Comparison of ENCODE assay signal across 19 cellular contexts in the genomic region with DNA sequence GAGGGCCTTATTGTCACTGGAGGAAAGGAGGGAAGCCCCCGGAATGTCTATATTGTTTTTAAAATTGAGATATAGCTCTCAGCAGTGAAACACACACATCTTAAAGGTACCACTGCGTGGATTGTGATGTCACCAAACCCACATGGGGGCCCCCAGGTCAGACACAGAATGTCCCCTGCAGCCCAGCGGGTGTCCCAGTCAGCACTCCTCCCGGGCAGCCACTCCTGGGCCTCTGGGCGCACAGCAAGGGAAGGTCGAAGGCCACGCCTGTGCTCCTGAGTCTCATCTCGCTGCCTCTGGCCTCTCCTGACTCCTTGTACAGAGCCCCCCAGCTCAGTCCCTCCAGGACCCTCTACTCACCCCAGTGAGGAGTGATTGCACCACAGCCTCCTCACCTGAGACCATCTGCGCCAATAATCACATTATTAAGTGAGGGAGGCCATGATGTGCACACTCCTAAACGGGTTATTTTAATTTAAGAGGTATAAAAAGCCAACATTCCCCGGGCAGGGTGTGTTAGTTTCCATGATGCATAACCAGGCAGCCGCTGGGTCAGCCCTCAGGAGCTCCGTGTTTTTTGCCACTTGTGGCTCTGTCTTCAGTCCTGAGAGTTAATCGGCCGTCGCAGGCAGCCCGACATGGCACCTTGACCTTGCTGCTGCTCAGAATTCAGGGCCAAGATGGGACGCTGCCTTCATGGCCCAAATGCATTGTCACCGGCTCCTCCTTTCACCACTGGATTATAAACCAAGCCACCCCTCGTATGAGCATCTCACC.
"Had no signal": no experiment of that assay in that cellular context is flagged by ENCODE, and none has a peak within 500 bp of the region (broad histone marks: within the 10 kb centered on the region; RNA-seq: fewer than 3 reads in every experiment).

No MANE protein-coding gene starts in this region.

- DNase-seq: activated CD4-positive, alpha-beta T cell treated with anti-CD3 and anti-CD28 coated beads, Interleukin-2, amount 10 ng/mL, durations not matched to agents 7 days and 5 days; activated CD8-positive, alpha-beta memory T cell treated with anti-CD3 and anti-CD28 coated beads, Interleukin-2, amount 10 ng/mL, durations not matched to agents 7 days and 5 days; activated CD8-positive, alpha-beta T cell treated with anti-CD3 and anti-CD28 coated beads for 36 hours; activated gamma-delta T cell treated with Interleukin-2 at 50 U/mL for 16 hours; activated T-cell treated with anti-CD3 and anti-CD28 coated beads for 4 hours; amniotic stem cell; dermis blood vessel endothelial cell; effector memory CD4-positive, alpha-beta T cell; foreskin keratinocyte; immature natural killer cell; left ventricle myocardium superior; SK-N-SH; stimulated activated CD4-positive, alpha-beta T cell treated with anti-CD3 and anti-CD28 coated beads, Interleukin-4, amount 100 ng/mL, for 4 hours; stimulated activated naive CD8-positive, alpha-beta T cell treated with anti-CD3 and anti-CD28 coated beads, Interleukin-15, Interleukin-2, amounts not matched to agents 100 U/mL and 50 U/mL, for 24 hours; thyroid gland had no signal

- H3K9ac ChIP-seq: parathyroid adenoma, SK-N-SH had no signal

- H3K9me3 ChIP-seq: right lobe of liver, SK-N-SH, thyroid gland had no signal

- H3K27ac ChIP-seq: foreskin keratinocyte, parathyroid adenoma, right lobe of liver, thyroid gland had no signal

- H3K36me3 ChIP-seq: right lobe of liver, thyroid gland had no signal

- H3K4me1 ChIP-seq: foreskin keratinocyte, parathyroid adenoma, right lobe of liver, thyroid gland had no signal

- H3K27me3 ChIP-seq: foreskin keratinocyte, right lobe of liver, thyroid gland had no signal

- H3K4me3 ChIP-seq: right lobe of liver, smooth muscle cell, thyroid gland had no signal

- ATAC-seq: activated CD4-positive, CD25-positive, alpha-beta regulatory T cell treated with anti-CD3 and anti-CD28 coated beads, Interleukin-2, amount 50 U/mL, for 24 hours; activated CD8-positive, alpha-beta memory T cell treated with anti-CD3 and anti-CD28 coated beads, Interleukin-2, amount 10 ng/mL, durations not matched to agents 7 days and 5 days; activated CD8-positive, alpha-beta T cell treated with anti-CD3 and anti-CD28 coated beads for 36 hours; foreskin keratinocyte; left ventricle myocardium superior; right lobe of liver; stimulated activated naive CD8-positive, alpha-beta T cell treated with anti-CD3 and anti-CD28 coated beads, Interleukin-15, Interleukin-2, amounts not matched to agents 100 U/mL and 50 U/mL, for 24 hours had no signal
